Comparison of ENCODE assay signal across 8 cellular contexts in genomic region chr11:43868852-43869567, GRCh38. TPM values are rescaled to one million over a fixed set of nuclear protein-coding genes. Genes with fewer than 3 reads are reported as not detected.
DNase-seq lines count a peak whose midpoint lies in the region; ATAC-seq and TF ChIP-seq lines count a peak whose summit lies in the region.

No MANE protein-coding gene starts in this region.

- no peak overlapping the region for H3K27ac ChIP-seq in MM.1S (ENCODE audit: low read length)

- TF ChIP-seq CTCF in MM.1S (IDR thresholded peaks at IDR 0.05; ENCODE audit: low read length) (no peak), WTC11 (IDR thresholded peaks at IDR 0.05) (no peak), lower leg skin (IDR thresholded peaks at IDR 0.05) (no peak)

- no peak overlapping the region for H3K9ac ChIP-seq in MM.1S (ENCODE audit: low read length)

- CTCF ChIA-PET in WTC11 (lab: Charles Lee) = interaction anchor here (1.1 kb wide), 1 partner anchor 17 kb away, joined by 3 read pairs; no protein-coding TSS in a partner anchor

- no peaks in the 10 kb centered on the region for H3K9me2 ChIP-seq in MM.1S (replicated peaks; ENCODE audit: insufficient read depth, low read length)

- peak overlapping the region; percentile 42 for H3K4me2 ChIP-seq in MM.1S (ENCODE audit: low read depth, low read length)

- peak; percentile 100 for ATAC-seq in HG02571 (IDR thresholded peaks at IDR 0.05; ENCODE audit: unreplicated experiment)
- ATAC-seq in activated T-helper 17 cell treated with anti-CD3 and anti-CD28 coated beads, Interleukin-2, amount 50 U/mL, for 72 hours (replicated peaks) = peak; percentile 98
- no peak for ATAC-seq in WTC11

- peaks cover 15% of the 10 kb centered on the region for H3K4me1 ChIP-seq in MM.1S (ENCODE audit: low read length)

- H3K4me3 ChIP-seq in MM.1S (ENCODE audit: low read length) (no peak overlapping the region), lower leg skin (ENCODE audit: low read depth, poor library complexity, severe bottlenecking) (no peak overlapping the region)

- peak; percentile 2 for DNase-seq in activated effector memory CD4-positive, alpha-beta T cell treated with Interleukin-2 at 50 U/mL for 16 hours
- DNase-seq in activated effector memory CD4-positive, alpha-beta T cell treated with anti-CD3 and anti-CD28 coated beads, Interleukin-2, amount 50 U/mL, for 16 hours = no peak
- DNase-seq in MM.1S (peak; percentile 76), middle frontal gyrus (ENCODE audit: extremely low spot score, low spot score) (peak; percentile 22), WTC11 (ENCODE audit: low spot score) (no peak), lower leg skin (ENCODE audit: low spot score in 2 of 2) (no peak)

- TF ChIP-seq POLR2A in lower leg skin (IDR thresholded peaks at IDR 0.05) = no peak

- no peaks in the 10 kb centered on the region for H3K9me3 Mint-ChIP-seq in activated T-helper 17 cell treated with anti-CD3 and anti-CD28 coated beads, Interleukin-2, amount 50 U/mL, for 72 hours
- no peaks in the 10 kb centered on the region for H3K9me3 Mint-ChIP-seq in WTC11

- 0 out of 2 replicates have a peak, but pooled peaks cover 8% of the 10 kb centered on the region for H3F3A ChIP-seq in MM.1S (ENCODE audit: insufficient read depth, low read length)

- peak overlapping the region; percentile 4 for H3K4me3 Mint-ChIP-seq in activated T-helper 17 cell treated with anti-CD3 and anti-CD28 coated beads, Interleukin-2, amount 50 U/mL, for 72 hours
- no peak overlapping the region for H3K4me3 Mint-ChIP-seq in WTC11

- WGBS in lower leg skin, 2 donors = 34 to 37% methylated on average over 5 of the region's 5 CpGs

- peaks cover 58% of the 10 kb centered on the region for H3K27me3 ChIP-seq in MM.1S (replicated peaks; ENCODE audit: insufficient read depth, low read length)

- peaks cover 4% of the 10 kb centered on the region for H3K4me1 Mint-ChIP-seq in activated T-helper 17 cell treated with anti-CD3 and anti-CD28 coated beads, Interleukin-2, amount 50 U/mL, for 72 hours
- H3K4me1 Mint-ChIP-seq in WTC11 = no peaks in the 10 kb centered on the region

- intact Hi-C loops in lower leg skin (cut with DNase I; ENCODE audit: low total_unique reads) = no loop called here

- no peaks in the 10 kb centered on the region for H3K9me3 ChIP-seq in MM.1S (replicated peaks; ENCODE audit: insufficient read depth, low read length)

- no peak overlapping the region for H2AFZ ChIP-seq in MM.1S (ENCODE audit: low read length)

- H3K36me3 Mint-ChIP-seq in activated T-helper 17 cell treated with anti-CD3 and anti-CD28 coated beads, Interleukin-2, amount 50 U/mL, for 72 hours (ENCODE audit: low read depth) = no peaks in the 10 kb centered on the region
- H3K36me3 Mint-ChIP-seq in WTC11 = no peaks in the 10 kb centered on the region

- no peaks in the 10 kb centered on the region for H3K79me2 ChIP-seq in MM.1S (ENCODE audit: low read length)

- POLR2A ChIA-PET in WTC11 (lab: Charles Lee) = no interaction called here

- H4K20me1 ChIP-seq in MM.1S (ENCODE audit: insufficient read depth, low read length) = no peaks in the 10 kb centered on the region

- H3K36me3 ChIP-seq in MM.1S (replicated peaks; ENCODE audit: insufficient read depth, low read length) = no peaks in the 10 kb centered on the region

- H3K27me3 Mint-ChIP-seq in activated T-helper 17 cell treated with anti-CD3 and anti-CD28 coated beads, Interleukin-2, amount 50 U/mL, for 72 hours = peaks cover 29% of the 10 kb centered on the region
- peaks cover 50% of the 10 kb centered on the region for H3K27me3 Mint-ChIP-seq in WTC11 (ENCODE audit: low read depth)

- H3K27ac Mint-ChIP-seq in activated T-helper 17 cell treated with anti-CD3 and anti-CD28 coated beads, Interleukin-2, amount 50 U/mL, for 72 hours = peak overlapping the region; percentile 10
- no peak overlapping the region for H3K27ac Mint-ChIP-seq in WTC11

TF ChIP-seq in WTC11, 78 proteins besides CTCF, POLR2A, EP300 and RAD21:
- TF ChIP-seq ZBTB21 (CRISPR knock-in tag; IDR thresholded peaks at IDR 0.05; ENCODE audit: borderline replicate concordance) (no peak), ATF1 (CRISPR knock-in tag; IDR thresholded peaks at IDR 0.05) (no peak), ZNF532 (CRISPR knock-in tag; IDR thresholded peaks at IDR 0.05; ENCODE audit: borderline replicate concordance) (no peak), MYBL2 (CRISPR knock-in tag; IDR thresholded peaks at IDR 0.05) (no peak), CDX4 (CRISPR knock-in tag; IDR thresholded peaks at IDR 0.05; ENCODE audit: borderline replicate concordance) (no peak), GTF2I (CRISPR knock-in tag; conservative IDR thresholded peaks at IDR 0.05) (no peak), ZNF219 (CRISPR knock-in tag; IDR thresholded peaks at IDR 0.05; ENCODE audit: borderline replicate concordance) (no peak), NR3C1 (CRISPR knock-in tag; conservative IDR thresholded peaks at IDR 0.05; ENCODE audit: low read depth) (no peak), SMAD4 (CRISPR knock-in tag; IDR thresholded peaks at IDR 0.05) (no peak), ATF6 (CRISPR knock-in tag; IDR thresholded peaks at IDR 0.05) (no peak), MXD4 (CRISPR knock-in tag; IDR thresholded peaks at IDR 0.05; ENCODE audit: borderline replicate concordance) (no peak), ATF3 (CRISPR knock-in tag; conservative IDR thresholded peaks at IDR 0.05) (no peak), KAT7 (CRISPR knock-in tag; IDR thresholded peaks at IDR 0.05; ENCODE audit: borderline replicate concordance) (no peak)

RNA-seq across cellular contexts. Expression of gene ALKBH3, which starts 11.6 kb away (rescaled TPM):
- total RNA-seq in activated T-helper 17 cell treated with anti-CD3 and anti-CD28 coated beads, Interleukin-2, amount 50 U/mL, for 72 hours = 10 to 100 TPM; 26.5 to 42.4 TPM
- total RNA-seq in WTC11 (2021) = 11.0 to 13.3 TPM (median 12.3 TPM) in 3 replicates
- total RNA-seq in lower leg skin = 10 to 100 TPM; 34.0 to 43.9 (median 39.8) TPM

Comparison
In these comparisons a context has a peak if more than half of its experiments do, and no peak if none do; other contexts are left out.
1. DNase-seq: peak in activated effector memory CD4-positive, alpha-beta T cell treated with Interleukin-2 at 50 U/mL for 16 hours (single experiment), MM.1S (single experiment) and middle frontal gyrus (single experiment); none in activated effector memory CD4-positive, alpha-beta T cell treated with anti-CD3 and anti-CD28 coated beads, Interleukin-2, amount 50 U/mL, for 16 hours (single experiment), WTC11 (single experiment) and lower leg skin (0 of 2).